Comparison of ENCODE assay signal across 1 cellular context in genomic region chr19:12997967-12998940, GRCh38.
TF ChIP-seq lines count a peak whose summit lies in the region.

No MANE protein-coding gene starts in this region.

TF ChIP-seq in WTC11, 78 proteins besides CTCF, POLR2A, EP300 and RAD21 (continued from another document):
- TF ChIP-seq E2F1 (CRISPR knock-in tag; IDR thresholded peaks at IDR 0.05) (no peak), NR2C2 (CRISPR knock-in tag; IDR thresholded peaks at IDR 0.05) (no peak), ARID4B (CRISPR knock-in tag; IDR thresholded peaks at IDR 0.05; ENCODE audit: borderline replicate concordance) (no peak), AR (CRISPR knock-in tag; IDR thresholded peaks at IDR 0.05) (no peak), GRHL2 (CRISPR knock-in tag; IDR thresholded peaks at IDR 0.05; ENCODE audit: insufficient replicate concordance, severe bottlenecking) (no peak), ERG (CRISPR knock-in tag; IDR thresholded peaks at IDR 0.05) (no peak), RELA (CRISPR knock-in tag; IDR thresholded peaks at IDR 0.05; ENCODE audit: borderline replicate concordance) (no peak), ZNF281 (CRISPR knock-in tag; IDR thresholded peaks at IDR 0.05) (no peak), FOXP1 (CRISPR knock-in tag; IDR thresholded peaks at IDR 0.05; ENCODE audit: borderline replicate concordance) (no peak), EMX1 (CRISPR knock-in tag; IDR thresholded peaks at IDR 0.05) (no peak), MXD4 (CRISPR knock-in tag; IDR thresholded peaks at IDR 0.05; ENCODE audit: borderline replicate concordance) (no peak)
